ENCODE assay signal across 8 cellular contexts in genomic region chr5:102865510-102866314, GRCh38.
DNase-seq lines count a peak whose midpoint lies in the region; ATAC-seq, FAIRE-seq and TF ChIP-seq lines count a peak whose summit lies in the region.

No MANE protein-coding gene starts in this region.

- CTCF ChIA-PET in HepG2 (lab: Yijun Ruan, JAX; ENCODE audit: low intra/inter-chr PET ratio, low total read pairs) = interaction anchor here (0.5 kb wide), 1 partner anchor 748 kb away, joined by 3 read pairs; no protein-coding TSS in a partner anchor

- no peak for TF ChIP-seq CTCF in GM12875 (IDR thresholded peaks at IDR 0.05; ENCODE audit: borderline replicate concordance, insufficient read depth, low read depth, low read length)
- TF ChIP-seq CTCF in HepG2 (CRISPR knock-in tag; IDR thresholded peaks at IDR 0.05) = no peak; the same call in 1 of the 2 replicates

- BruUV-seq in HepG2 (replicated peaks; lab: Mats Ljungman, UMichigan) = no TSS peak

- in situ Hi-C loops in HepG2 (cut with HindIII; ENCODE audit: extremely low pct_ligation_motif_present, low pct_unique_long_range_greater_than_20kb) = no loop called here

- H2AFZ ChIP-seq in HepG2 (ENCODE audit: low read length) = no peak overlapping the region

- H3K9ac ChIP-seq in HepG2 (ENCODE audit: insufficient read depth, low read depth, low read length) = peak overlapping the region; percentile 38

- no peaks in the 10 kb centered on the region for H3K79me2 ChIP-seq in HepG2 (ENCODE audit: insufficient read depth, low read length)

- H3K36me3 ChIP-seq in H7 (replicated peaks; ENCODE audit: control insufficient read depth, insufficient read depth, low read length) (no peaks in the 10 kb centered on the region), HepG2 (replicated peaks in 1 of 2; ENCODE audit: control insufficient read depth in 1 of 2, insufficient read depth in 2 of 2, low read length in 2 of 2) (no peaks in the 10 kb centered on the region)

- 9% methylated on average over 24 of the region's 57 CpGs for WGBS in HepG2 (ENCODE audit: low lambda C conversion rate)

- H3K9me3 ChIP-seq in HepG2 (ENCODE audit: low read length) = no peaks in the 10 kb centered on the region

- ATAC-seq in activated CD4-positive, CD25-positive, alpha-beta regulatory T cell treated with anti-CD3 and anti-CD28 coated beads, Interleukin-2, amount 50 U/mL, for 24 hours = peak; percentile 96 to 97
- peak; percentile 99 for ATAC-seq in HepG2

- H3K4me2 ChIP-seq in HepG2 (ENCODE audit: low read depth, low read length) = peak overlapping the region; percentile 79

- POLR2A ChIA-PET in HepG2 (lab: Yijun Ruan, JAX) = no interaction called here

- intact Hi-C loops in HepG2 (cut with micrococcal nuclease; ENCODE audit: unreplicated experiment) = no loop called here

- TF ChIP-seq EP300 in HepG2 (IDR thresholded peaks at IDR 0.05; ENCODE audit: low read depth in 2 of 2, low read length in 2 of 2) (no peak), HepG2 (CRISPR knock-in tag; IDR thresholded peaks at IDR 0.05; ENCODE audit: borderline replicate concordance) (no peak)

- peaks cover 7% of the 10 kb centered on the region for H3K4me1 ChIP-seq in HepG2 (ENCODE audit: insufficient read depth, low read length)

- H3K4me3 ChIP-seq in GM12875 (ENCODE audit: low read depth, low read length) (peak overlapping the region; percentile 68), H7 (ENCODE audit: insufficient read depth, low read depth, low read length) (peak overlapping the region; percentile 66), HepG2 (replicated peaks in 1 of 3; ENCODE audit: insufficient read depth in 1 of 3, low read depth in 2 of 3, low read length in 3 of 3) (peak overlapping the region; percentile 55 to 71 (median 64))

- FAIRE-seq in HepG2 (lab: Jason Lieb, UNC) = no peak

- no peak for TF ChIP-seq POLR2A in HepG2 (IDR thresholded peaks at IDR 0.05; ENCODE audit: insufficient read depth in 1 of 2, low read depth in 2 of 2, low read length in 2 of 2)

- DNase-seq in H7 (peak; percentile 64), M059J (ENCODE audit: low read depth) (peak; percentile 91), dermis microvascular lymphatic vessel endothelial cell (ENCODE audit: low read depth in 2 of 2) (peak; percentile 42 to 87), HepG2 (ENCODE audit: low spot score) (no peak), NCI-H2171 treated with DMSO at 0.1 percent for 48 hours (lab: John Stamatoyannopoulos, UW) (no peak)
- DNase-seq in stimulated activated CD4-positive, alpha-beta T cell treated with anti-CD3 and anti-CD28 coated beads, Interleukin-1b, Interleukin-23, amount 100 ng/mL, for 24 hours (ENCODE audit: low read depth in 4 of 4, low spot score in 1 of 4) = peak in 3 of 4 experiments; percentile 18 to 30 (median 24)

- peaks cover 6% of the 10 kb centered on the region for H3K27me3 ChIP-seq in H7 (ENCODE audit: control insufficient read depth, insufficient read depth, low read length)
- H3K27me3 ChIP-seq in HepG2 (ENCODE audit: control insufficient read depth in 1 of 2, insufficient read depth in 2 of 2, low read length in 2 of 2) = no peaks in the 10 kb centered on the region

- no peak for TF ChIP-seq RAD21 in HepG2 (CRISPR knock-in tag; IDR thresholded peaks at IDR 0.05)

- no peak overlapping the region for H3K27ac ChIP-seq in HepG2 (ENCODE audit: extremely low read length, insufficient read depth, low read length)

- H4K20me1 ChIP-seq in HepG2 (ENCODE audit: insufficient read depth, low read length) = no peaks in the 10 kb centered on the region

TF ChIP-seq in HepG2, 621 proteins besides CTCF, POLR2A, EP300 and RAD21 (continues in another document):
- TF ChIP-seq ZNF839 (CRISPR knock-in tag; IDR thresholded peaks at IDR 0.05; ENCODE audit: borderline replicate concordance) = no peak
- TF ChIP-seq RFXANK (CRISPR knock-in tag; IDR thresholded peaks at IDR 0.05) = no peak
- TF ChIP-seq MEF2D (CRISPR knock-in tag; IDR thresholded peaks at IDR 0.05) = no peak
- peak; percentile 85 for TF ChIP-seq HNRNPLL (IDR thresholded peaks at IDR 0.05; ENCODE audit: low read depth, low read length, poor library complexity, severe bottlenecking)
- no peak for TF ChIP-seq AKAP8 (CRISPR knock-in tag; IDR thresholded peaks at IDR 0.05)
- TF ChIP-seq MXD1 (CRISPR knock-in tag; IDR thresholded peaks at IDR 0.05) = 0 out of 2 replicates have a peak, but pooled peaks have one; percentile 53
- no peak for TF ChIP-seq HDAC1 (CRISPR knock-in tag; IDR thresholded peaks at IDR 0.05)
- TF ChIP-seq ZNF224 (CRISPR knock-in tag; IDR thresholded peaks at IDR 0.05) = no peak
- TF ChIP-seq SIX1 (CRISPR knock-in tag; IDR thresholded peaks at IDR 0.05; ENCODE audit: borderline replicate concordance) = no peak
- no peak; the same call in 1 of the 2 replicates for TF ChIP-seq ZFP91 (CRISPR knock-in tag; IDR thresholded peaks at IDR 0.05; ENCODE audit: borderline replicate concordance)
- no peak for TF ChIP-seq KDM5A (IDR thresholded peaks at IDR 0.05; ENCODE audit: borderline replicate concordance, low read length)
- no peak for TF ChIP-seq PHF21A (CRISPR knock-in tag; IDR thresholded peaks at IDR 0.05)
- no peak for TF ChIP-seq ZNF451 (CRISPR knock-in tag; IDR thresholded peaks at IDR 0.05)
- no peak for TF ChIP-seq RBM22 (optimal IDR thresholded peaks at IDR 0.05; ENCODE audit: low read length)
- no peak for TF ChIP-seq TCF12 (IDR thresholded peaks at IDR 0.05)
- TF ChIP-seq TCF12 (CRISPR knock-in tag; IDR thresholded peaks at IDR 0.05) = no peak
- no peak for TF ChIP-seq RARA (CRISPR knock-in tag; IDR thresholded peaks at IDR 0.05)
- no peak for TF ChIP-seq ZNF609 (CRISPR knock-in tag; IDR thresholded peaks at IDR 0.05; ENCODE audit: borderline replicate concordance)
- TF ChIP-seq IKZF4 (CRISPR knock-in tag; IDR thresholded peaks at IDR 0.05; ENCODE audit: borderline replicate concordance, low read depth, not compliant biosample characterization) = no peak
- TF ChIP-seq SRF (IDR thresholded peaks at IDR 0.05; ENCODE audit: low read depth, low read length) = no peak
- TF ChIP-seq ZNF768 (CRISPR knock-in tag; IDR thresholded peaks at IDR 0.05) = peak; percentile 55; the same call in 1 of the 2 replicates
- TF ChIP-seq ZNF589 (CRISPR knock-in tag; conservative IDR thresholded peaks at IDR 0.05) = no peak
- TF ChIP-seq TBP (CRISPR knock-in tag; IDR thresholded peaks at IDR 0.05) = no peak
- no peak for TF ChIP-seq ZNF382 (CRISPR knock-in tag; IDR thresholded peaks at IDR 0.05; ENCODE audit: borderline replicate concordance)
- 0 out of 2 replicates have a peak, but pooled peaks have one; percentile 17 for TF ChIP-seq KDM2A (CRISPR knock-in tag; IDR thresholded peaks at IDR 0.05; ENCODE audit: borderline replicate concordance, low read depth)
- TF ChIP-seq ELF3 (CRISPR knock-in tag; IDR thresholded peaks at IDR 0.05) = peak; percentile 15; the same call in 1 of the 2 replicates
- TF ChIP-seq AGO2 (optimal IDR thresholded peaks at IDR 0.05; ENCODE audit: low read depth, low read length) = peak; percentile 27

Comparison
In these comparisons a context has a peak if more than half of its experiments do, and no peak if none do; other contexts are left out.
1. DNase-seq: peak in H7 (single experiment), M059J (single experiment), dermis microvascular lymphatic vessel endothelial cell (2 of 2) and stimulated activated CD4-positive, alpha-beta T cell treated with anti-CD3 and anti-CD28 coated beads, Interleukin-1b, Interleukin-23, amount 100 ng/mL, for 24 hours (3 of 4); none in HepG2 (single experiment) and NCI-H2171 treated with DMSO at 0.1 percent for 48 hours (single experiment).
2. Peak in every context shown above with its lines, with median percentiles within 50 percentile points of each other: H3K4me3 ChIP-seq.